In genomic region chr16:30842971-30843370, GRCh38 we compare ENCODE assay signal across 34 cellular contexts.
"Had no signal": no experiment of that assay in that cellular context is flagged by ENCODE, and none has a peak within 500 bp of the region (broad histone marks: within the 10 kb centered on the region; RNA-seq: fewer than 3 reads in every experiment).

No MANE protein-coding gene starts in this region.

- H3K9me3 ChIP-seq: MG63 had no signal

- DNase-seq: Karpas-422, Kasumi-1, MG63, MM.1S, MV-4-11, NCI-H1048, NCI-H1092, NCI-H1092 treated with DMSO at 0.1 percent for 48 hours, NCI-H1105, NCI-H1105 treated with DMSO at 0.1 percent for 48 hours, NCI-H1417, NCI-H1417 treated with DMSO at 0.1 percent for 48 hours, NCI-H1436, NCI-H1436 treated with DMSO at 0.1 percent for 48 hours, NCI-H146, NCI-H1694, NCI-H1694 treated with DMSO at 0.1 percent for 48 hours, NCI-H187, NCI-H187 treated with DMSO at 0.1 percent for 48 hours, NCI-H1930, NCI-H2029, NCI-H2029 treated with DMSO at 0.1 percent for 48 hours, NCI-H2081, NCI-H2081 treated with DMSO at 0.1 percent for 48 hours, NCI-H2107, NCI-H2171, NCI-H2171 treated with DMSO at 0.1 percent for 48 hours, NCI-H2227 treated with DMSO at 0.1 percent for 48 hours, NCI-H226, NCI-H345, NCI-H446, NCI-H446 treated with DMSO at 0.1 percent for 48 hours, NCI-H510A had no signal

- H3K4me2 ChIP-seq: KMS-11 had no signal

- H3K4me3 ChIP-seq: MG63 had no signal

- H3K27ac ChIP-seq: KMS-11 had no signal

- H3K36me3 ChIP-seq: MG63 had no signal

- H3K27me3 ChIP-seq: MG63 had no signal

- H3K9ac ChIP-seq: KMS-11 had no signal
